22 cellular contexts compared by ENCODE assay signal in genomic region chr10:45427956-45428338, GRCh38. TPM values are rescaled to one million over a fixed set of nuclear protein-coding genes. Genes with fewer than 3 reads are reported as not detected.
"Had no signal": no experiment of that assay in that cellular context is flagged by ENCODE, and none has a peak within 500 bp of the region (broad histone marks: within the 10 kb centered on the region; RNA-seq: fewer than 3 reads in every experiment).

No MANE protein-coding gene starts in this region.

- H3K27ac ChIP-seq: esophagus squamous epithelium, stomach, vagina had no signal

- H3K9me3 ChIP-seq: esophagus squamous epithelium, stomach, vagina had no signal

- H3K27me3 ChIP-seq: vagina had no signal

- H3K4me3 Mint-ChIP-seq: activated B cell treated with CpG ODN at 0.5 μM for 24 hours; activated CD8-positive, alpha-beta T cell treated with anti-CD3 and anti-CD28 coated beads for 36 hours; activated naive CD4-positive, alpha-beta T cell treated with anti-CD3 and anti-CD28 coated beads, Interleukin-2, amount 50 U/mL, for 24 hours; activated T-cell treated with anti-CD3 and anti-CD28 coated beads, Interleukin-2, amount 50 U/mL, for 24 hours; effector memory CD8-positive, alpha-beta T cell; T-helper 2 cell treated with Interferon-gamma antibody and Interleukin-4, amounts not matched to agents 5 μg/mL and 100 μg/mL, for 36 hours had no signal

- H3K36me3 Mint-ChIP-seq: activated naive CD4-positive, alpha-beta T cell treated with anti-CD3 and anti-CD28 coated beads, Interleukin-2, amount 50 U/mL, for 24 hours had no signal

- H3K27ac Mint-ChIP-seq: activated B cell treated with CpG ODN at 0.5 μM for 24 hours; activated CD8-positive, alpha-beta T cell treated with anti-CD3 and anti-CD28 coated beads for 36 hours; activated naive CD4-positive, alpha-beta T cell treated with anti-CD3 and anti-CD28 coated beads, Interleukin-2, amount 50 U/mL, for 24 hours; activated T-cell treated with anti-CD3 and anti-CD28 coated beads, Interleukin-2, amount 50 U/mL, for 24 hours; T-helper 2 cell treated with Interferon-gamma antibody and Interleukin-4, amounts not matched to agents 5 μg/mL and 100 μg/mL, for 36 hours had no signal

- H3K4me3 ChIP-seq: esophagus squamous epithelium, stomach, vagina had no signal

- DNase-seq: activated B cell treated with CpG ODN at 0.5 μM for 24 hours; activated CD4-positive, alpha-beta T cell treated with anti-CD3 and anti-CD28 coated beads for 4 hours; activated CD8-positive, alpha-beta T cell treated with anti-CD3 and anti-CD28 coated beads for 36 hours; activated effector memory CD4-positive, alpha-beta T cell treated with Interleukin-2 at 50 U/mL for 16 hours; activated T-cell treated with anti-CD3 and anti-CD28 coated beads, Interleukin-2, amount 50 U/mL, for 24 hours; amniotic stem cell; effector memory CD8-positive, alpha-beta T cell; esophagus squamous epithelium; hippocampal formation; islet precursor cell; mammary epithelial cell; midbrain; occipital lobe; stimulated activated CD4-positive, alpha-beta T cell treated with anti-CD3 and anti-CD28 coated beads, Interleukin-2, amount 100 ng/mL, for 24 hours; stomach; trophoblast cell had no signal

- H3K9me3 Mint-ChIP-seq: activated B cell treated with CpG ODN at 0.5 μM for 24 hours; activated CD8-positive, alpha-beta T cell treated with anti-CD3 and anti-CD28 coated beads for 36 hours; activated naive CD4-positive, alpha-beta T cell treated with anti-CD3 and anti-CD28 coated beads, Interleukin-2, amount 50 U/mL, for 24 hours; activated T-cell treated with anti-CD3 and anti-CD28 coated beads, Interleukin-2, amount 50 U/mL, for 24 hours; effector memory CD8-positive, alpha-beta T cell; T-helper 2 cell treated with Interferon-gamma antibody and Interleukin-4, amounts not matched to agents 5 μg/mL and 100 μg/mL, for 36 hours had no signal

- H3K27me3 Mint-ChIP-seq: activated B cell treated with CpG ODN at 0.5 μM for 24 hours; activated naive CD4-positive, alpha-beta T cell treated with anti-CD3 and anti-CD28 coated beads, Interleukin-2, amount 50 U/mL, for 24 hours; activated T-cell treated with anti-CD3 and anti-CD28 coated beads, Interleukin-2, amount 50 U/mL, for 24 hours had no signal

- ATAC-seq: activated CD8-positive, alpha-beta T cell treated with anti-CD3 and anti-CD28 coated beads for 36 hours; effector memory CD8-positive, alpha-beta T cell; left lobe of liver had no signal

- H3K36me3 ChIP-seq: stomach, vagina had no signal

RNA-seq across cellular contexts. Expression of gene ALOX5, which starts 53.9 kb away (rescaled TPM):
- total RNA-seq: dermis microvascular lymphatic vessel endothelial cell had no signal
- polyA plus RNA-seq: mammary epithelial cell, neural cell had no signal
